15 cellular contexts compared by ENCODE assay signal in genomic region chr17:60817187-60817586, GRCh38.
A peak's percentile ranks its signal among the peaks of the same experiment; 100 is the strongest.
DNase-seq lines count a peak whose midpoint lies in the region; ATAC-seq, FAIRE-seq and TF ChIP-seq lines count a peak whose summit lies in the region.
"Had no signal": no experiment of that assay in that cellular context is flagged by ENCODE, and none has a peak within 500 bp of the region (broad histone marks: within the 10 kb centered on the region; RNA-seq: fewer than 3 reads in every experiment).

No MANE protein-coding gene starts in this region.

- intact Hi-C loops in right cardiac atrium (cut with DNase I): no loop called here

- no peak for ATAC-seq in right cardiac atrium
- ATAC-seq: gastrocnemius medialis, left cardiac atrium had no signal

- no peak overlapping the region for H3K27ac ChIP-seq in right cardiac atrium (ENCODE audit: low read length)
- H3K27ac ChIP-seq: BLaER1, gastrocnemius medialis, uterus had no signal

- no peaks in the 10 kb centered on the region for H3K36me3 ChIP-seq in bronchial epithelial cell (ENCODE audit: control insufficient read depth, insufficient read depth, low read length)
- H3K36me3 ChIP-seq: BLaER1, gastrocnemius medialis, uterus had no signal

- TF ChIP-seq CTCF in bronchial epithelial cell (IDR thresholded peaks at IDR 0.05; ENCODE audit: insufficient read depth, low read length, severe bottlenecking): no peak

- FAIRE-seq in bronchial epithelial cell (lab: Jason Lieb, UNC): no peak

- no peaks in the 10 kb centered on the region for H3K27me3 ChIP-seq in bronchial epithelial cell (ENCODE audit: control insufficient read depth, insufficient read depth, low read length)
- H3K27me3 ChIP-seq in right cardiac atrium (ENCODE audit: control insufficient read depth, insufficient read depth): no peaks in the 10 kb centered on the region
- H3K27me3 ChIP-seq: BLaER1, gastrocnemius medialis, uterus had no signal

- no peaks in the 10 kb centered on the region for H3K9me3 ChIP-seq in right cardiac atrium (ENCODE audit: control insufficient read depth, low read length)
- H3K9me3 ChIP-seq: gastrocnemius medialis, uterus had no signal

- peak; percentile 70 for DNase-seq in AG08396 (ENCODE audit: low spot score)
- peak; percentile 87 for DNase-seq in M059J (ENCODE audit: low read depth)
- peak; percentile 89 for DNase-seq in bronchial epithelial cell (ENCODE audit: low read depth)
- DNase-seq in kidney glomerular epithelial cell (lab: John Stamatoyannopoulos, UW): peak; percentile 68
- no peak for DNase-seq in NCI-H187 (lab: John Stamatoyannopoulos, UW)
- DNase-seq in T-helper 9 cell: no peak
- DNase-seq in NCI-H748 treated with DMSO at 0.1 percent for 48 hours (lab: John Stamatoyannopoulos, UW): no peak
- DNase-seq in right cardiac atrium: no peak
- DNase-seq: activated CD4-positive, CD25-positive, alpha-beta regulatory T cell treated with anti-CD3 and anti-CD28 coated beads, Interleukin-2, amount 50 U/mL, for 72 hours; gastrocnemius medialis; GF-D8; left cardiac atrium; stimulated activated CD4-positive, alpha-beta T cell treated with anti-CD3 and anti-CD28 coated beads, Interleukin-12 subunit alpha, Interleukin-12 subunit beta, amount 100 ng/mL, for 4 hours; uterus had no signal

- H3K4me1 ChIP-seq in right cardiac atrium (ENCODE audit: control insufficient read depth, insufficient read depth, low read length): no peaks in the 10 kb centered on the region
- H3K4me1 ChIP-seq: BLaER1, uterus had no signal

- 93% methylated on average over 1 of the region's 1 CpG for WGBS in right cardiac atrium

- H3K4me3 ChIP-seq in bronchial epithelial cell (ENCODE audit: low read depth, low read length) (no peak overlapping the region), right cardiac atrium (ENCODE audit: low read length) (no peak overlapping the region)
- H3K4me3 ChIP-seq: BLaER1, gastrocnemius medialis, uterus had no signal

Comparison
In these comparisons a context has a peak if more than half of its experiments do, and no peak if none do; other contexts are left out.
1. DNase-seq: peak in AG08396 (single experiment), M059J (single experiment), bronchial epithelial cell (single experiment) and kidney glomerular epithelial cell (single experiment); none in NCI-H187 (0 of 2), T-helper 9 cell (single experiment), NCI-H748 treated with DMSO at 0.1 percent for 48 hours (single experiment) and right cardiac atrium (0 of 3).